ENCODE assay signal across 15 cellular contexts in the genomic region with DNA sequence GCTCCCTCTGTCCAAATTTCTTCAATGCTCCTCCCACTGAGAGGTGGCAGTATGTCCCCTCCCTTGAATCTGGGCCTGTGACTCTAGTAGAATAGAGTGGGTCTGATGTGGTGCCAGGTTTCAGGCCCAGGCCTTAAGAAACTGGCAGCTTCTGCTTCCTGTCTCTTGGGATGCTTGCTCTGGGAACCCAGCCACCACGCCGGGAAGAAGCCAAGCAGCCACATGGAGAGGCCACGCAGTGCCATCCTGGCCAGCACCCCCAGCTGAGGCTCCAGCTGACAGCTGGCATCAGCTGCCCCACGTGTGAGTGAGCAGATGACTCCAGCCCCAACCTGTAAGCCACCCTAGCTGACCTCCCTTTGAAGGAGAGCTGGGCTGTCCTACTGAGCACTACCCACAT. TPM values are rescaled to one million over a fixed set of nuclear protein-coding genes. Genes with fewer than 3 reads are reported as not detected.
DNase-seq lines count a peak whose midpoint lies in the region; ATAC-seq and TF ChIP-seq lines count a peak whose summit lies in the region.
"Had no signal": no experiment of that assay in that cellular context is flagged by ENCODE, and none has a peak within 500 bp of the region (broad histone marks: within the 10 kb centered on the region; RNA-seq: fewer than 3 reads in every experiment).

No MANE protein-coding gene starts in this region.

- H3K27me3 ChIP-seq in MG63 (no peaks in the 10 kb centered on the region), right atrium auricular region (no peaks in the 10 kb centered on the region)

- H3K36me3 Mint-ChIP-seq in brain = no peaks in the 10 kb centered on the region
- no peaks in the 10 kb centered on the region for H3K36me3 Mint-ChIP-seq in activated naive CD8-positive, alpha-beta T cell treated with anti-CD3 and anti-CD28 coated beads for 36 hours
- H3K36me3 Mint-ChIP-seq: type B pancreatic cell had no signal

- peak overlapping the region; percentile 2 to 12 for H3K27ac ChIP-seq in right atrium auricular region
- H3K27ac ChIP-seq: A549, left lung had no signal

- peak overlapping the region in 1 of 5 experiments; percentile 56 for H3K4me3 Mint-ChIP-seq in brain
- H3K4me3 Mint-ChIP-seq in activated naive CD8-positive, alpha-beta T cell treated with anti-CD3 and anti-CD28 coated beads for 36 hours = no peak overlapping the region
- H3K4me3 Mint-ChIP-seq: nephron progenitor cell, type B pancreatic cell had no signal

- H3K27ac Mint-ChIP-seq in brain = peak overlapping the region in 3 of 5 experiments; percentile 86 to 93 (median 90)
- H3K27ac Mint-ChIP-seq in activated naive CD8-positive, alpha-beta T cell treated with anti-CD3 and anti-CD28 coated beads for 36 hours = no peak overlapping the region
- H3K27ac Mint-ChIP-seq: type B pancreatic cell had no signal

- peaks cover 0 to 12% of the 10 kb centered on the region in 2 donors for H3K4me1 ChIP-seq in right atrium auricular region
- H3K4me1 ChIP-seq: A549, left lung had no signal

- H3K4me3 ChIP-seq in MG63 (no peak overlapping the region), right atrium auricular region (no peak overlapping the region)
- H3K4me3 ChIP-seq: A549, left lung had no signal

- no peak for TF ChIP-seq CTCF in brain (conservative IDR thresholded peaks at IDR 0.05)
- TF ChIP-seq CTCF in right atrium auricular region (IDR thresholded peaks at IDR 0.05) = no peak

- peaks cover 5% of the 10 kb centered on the region for H3K4me1 Mint-ChIP-seq in brain
- H3K4me1 Mint-ChIP-seq in activated naive CD8-positive, alpha-beta T cell treated with anti-CD3 and anti-CD28 coated beads for 36 hours = no peaks in the 10 kb centered on the region

- H3K27me3 Mint-ChIP-seq in brain = peaks cover 45% of the 10 kb centered on the region
- peaks cover 9% of the 10 kb centered on the region for H3K27me3 Mint-ChIP-seq in activated naive CD8-positive, alpha-beta T cell treated with anti-CD3 and anti-CD28 coated beads for 36 hours

- no peaks in the 10 kb centered on the region for H3K9me3 ChIP-seq in MG63
- no peaks in the 10 kb centered on the region for H3K9me3 ChIP-seq in right atrium auricular region
- H3K9me3 ChIP-seq: A549, left lung had no signal

- DNase-seq in A172 (ENCODE audit: low spot score) (peak; percentile 41), MG63 (peak; percentile 98), right atrium auricular region (ENCODE audit: low spot score) (no peak), AML-193 (lab: John Stamatoyannopoulos, UW) (no peak), retina (no peak)
- DNase-seq in activated naive CD8-positive, alpha-beta T cell treated with anti-CD3 and anti-CD28 coated beads for 36 hours = no peak
- DNase-seq: effector CD4-positive, alpha-beta T cell; nephron progenitor cell; stimulated activated CD4-positive, alpha-beta T cell treated with anti-CD3 and anti-CD28 coated beads, Interleukin-15, amount 100 ng/mL, for 24 hours had no signal

- no peak for ATAC-seq in HG02885 (IDR thresholded peaks at IDR 0.05; ENCODE audit: poor library complexity, unreplicated experiment)
- ATAC-seq: left lung had no signal

- no peaks in the 10 kb centered on the region for H3K36me3 ChIP-seq in MG63
- H3K36me3 ChIP-seq in right atrium auricular region = no peaks in the 10 kb centered on the region
- H3K36me3 ChIP-seq: left lung had no signal

- peaks cover 3 to 28% (median 4%) of the 10 kb centered on the region in 5 experiments for H3K9me3 Mint-ChIP-seq in brain
- H3K9me3 Mint-ChIP-seq in activated naive CD8-positive, alpha-beta T cell treated with anti-CD3 and anti-CD28 coated beads for 36 hours = no peaks in the 10 kb centered on the region

RNA-seq across cellular contexts. Expression of gene TSPAN17, which starts 7.3 kb away (rescaled TPM):
- total RNA-seq in A172 (2014; rRNA removed; shearing (Covaris generic)) = 54.9 and 67.7 TPM in 2 replicates
- total RNA-seq in MG63 (2014; rRNA removed; shearing (Covaris generic); ENCODE audit: low replicate concordance) = 117 and 120 TPM in 2 replicates
- 24.8 TPM for polyA plus RNA-seq in brain (ENCODE audit: insufficient read depth, low read depth, low replicate concordance)
- 10 to 100 TPM; 15.0 to 20.4 TPM for total RNA-seq in right atrium auricular region
- total RNA-seq in activated naive CD8-positive, alpha-beta T cell treated with anti-CD3 and anti-CD28 coated beads for 36 hours = 10 to 100 TPM; 25.3 to 28.6 TPM

RNA-seq across cellular contexts. Expression of gene EIF4E1B, which starts 9.5 kb away (rescaled TPM):
- not detected in 2 replicates for total RNA-seq in A172 (2014; rRNA removed; shearing (Covaris generic))
- not detected in 2 replicates for total RNA-seq in MG63 (2014; rRNA removed; shearing (Covaris generic); ENCODE audit: low replicate concordance)
- 0.81 TPM for polyA plus RNA-seq in brain (ENCODE audit: insufficient read depth, low read depth, low replicate concordance)
- total RNA-seq in right atrium auricular region = not detected
- total RNA-seq in activated naive CD8-positive, alpha-beta T cell treated with anti-CD3 and anti-CD28 coated beads for 36 hours = not detected
- total RNA-seq: left lung, SK-MEL-5 had no signal
- polyA plus RNA-seq: A549 had no signal

RNA-seq across cellular contexts. Expression of gene SNCB, which starts 9.6 kb away (rescaled TPM):
- total RNA-seq in A172 (2014; rRNA removed; shearing (Covaris generic)) = 0.10 TPM in 1 of 2 replicates, not detected in the other
- total RNA-seq in MG63 (2014; rRNA removed; shearing (Covaris generic); ENCODE audit: low replicate concordance) = not detected in 2 replicates
- polyA plus RNA-seq in brain (ENCODE audit: insufficient read depth, low read depth, low replicate concordance) = 258 TPM
- total RNA-seq in right atrium auricular region = under 1 TPM in 1 of 2 donors, not detected in 1; 0.67 TPM
- total RNA-seq in activated naive CD8-positive, alpha-beta T cell treated with anti-CD3 and anti-CD28 coated beads for 36 hours = under 1 TPM; 0.46 to 0.80 TPM
- total RNA-seq: left lung had no signal

RNA-seq across cellular contexts. Expression of gene GPRIN1, which starts 30.0 kb away (rescaled TPM):
- 20.3 and 24.6 TPM in 2 replicates for total RNA-seq in A172 (2014; rRNA removed; shearing (Covaris generic))
- 21.0 and 32.2 TPM in 2 replicates for total RNA-seq in MG63 (2014; rRNA removed; shearing (Covaris generic); ENCODE audit: low replicate concordance)
- polyA plus RNA-seq in brain (ENCODE audit: insufficient read depth, low read depth, low replicate concordance) = 86.4 TPM
- total RNA-seq in right atrium auricular region = under 1 TPM; 0.22 to 0.79 TPM
- 1 to 10 TPM; 1.5 to 1.7 TPM for total RNA-seq in activated naive CD8-positive, alpha-beta T cell treated with anti-CD3 and anti-CD28 coated beads for 36 hours

Comparison
In these comparisons a context has a peak if more than half of its experiments do, and no peak if none do; other contexts are left out.
1. DNase-seq: peak in A172 (single experiment) and MG63 (single experiment); none in right atrium auricular region (single experiment), AML-193 (0 of 2), activated naive CD8-positive, alpha-beta T cell treated with anti-CD3 and anti-CD28 coated beads for 36 hours (single experiment) and retina (single experiment).